In genomic region chr14:98802044-98802443, GRCh38 we compare ENCODE assay signal across 35 cellular contexts.
"Had no signal": no experiment of that assay in that cellular context is flagged by ENCODE, and none has a peak within 500 bp of the region (broad histone marks: within the 10 kb centered on the region; RNA-seq: fewer than 3 reads in every experiment).

No MANE protein-coding gene starts in this region.

- H3K4me1 ChIP-seq: ascending aorta had no signal

- H3K36me3 Mint-ChIP-seq: activated CD8-positive, alpha-beta memory T cell treated with anti-CD3 and anti-CD28 coated beads, Interleukin-2, amount 10 ng/mL, durations not matched to agents 7 days and 5 days; activated naive CD4-positive, alpha-beta T cell treated with anti-CD3 and anti-CD28 coated beads, Interleukin-2, amount 10 ng/mL, durations not matched to agents 7 days and 5 days; activated naive CD4-positive, alpha-beta T cell treated with anti-CD3 and anti-CD28 coated beads, Interleukin-2, amount 50 U/mL, for 24 hours; activated naive CD8-positive, alpha-beta T cell; activated naive CD8-positive, alpha-beta T cell treated with anti-CD3 and anti-CD28 coated beads, Interleukin-2, amount 10 ng/mL, durations not matched to agents 7 days and 5 days; brain had no signal

- H3K4me3 Mint-ChIP-seq: activated B cell treated with CpG ODN at 0.5 μM for 24 hours; activated CD4-positive, alpha-beta memory T cell treated with anti-CD3 and anti-CD28 coated beads, Interleukin-2, amount 10 ng/mL, durations not matched to agents 7 days and 5 days; activated CD4-positive, alpha-beta T cell treated with anti-CD3 and anti-CD28 coated beads, Interleukin-2, amount 10 ng/mL, durations not matched to agents 24 days and 14 days; activated CD8-positive, alpha-beta memory T cell treated with anti-CD3 and anti-CD28 coated beads, Interleukin-2, amount 10 ng/mL, durations not matched to agents 7 days and 5 days; activated CD8-positive, alpha-beta T cell treated with anti-CD3 and anti-CD28 coated beads, Interleukin-2, amount 10 ng/mL, durations not matched to agents 7 days and 5 days; activated naive CD4-positive, alpha-beta T cell treated with anti-CD3 and anti-CD28 coated beads, Interleukin-2, amount 10 ng/mL, durations not matched to agents 7 days and 5 days; activated naive CD4-positive, alpha-beta T cell treated with anti-CD3 and anti-CD28 coated beads, Interleukin-2, amount 50 U/mL, for 24 hours; activated naive CD8-positive, alpha-beta T cell; activated naive CD8-positive, alpha-beta T cell treated with anti-CD3 and anti-CD28 coated beads, Interleukin-2, amount 10 ng/mL, durations not matched to agents 7 days and 5 days; activated naive CD8-positive, alpha-beta T cell treated with anti-CD3 and anti-CD28 coated beads, Interleukin-2, amount 50 U/mL, for 24 hours; activated T-cell treated with anti-CD3 and anti-CD28 coated beads, Interleukin-2, amount 50 U/mL, for 24 hours; brain; central memory CD8-positive, alpha-beta T cell; T-helper 1 cell treated with Interleukin-12 subunit alpha and Interleukin-12 subunit beta and Interleukin-4 antibody, amounts not matched to agents 30 μg/mL and 1 μg/mL, for 36 hours; T-helper 2 cell treated with Interferon-gamma antibody and Interleukin-4, amounts not matched to agents 5 μg/mL and 100 μg/mL, for 36 hours had no signal

- DNase-seq: activated B cell treated with CpG ODN at 0.5 μM for 24 hours; activated CD4-positive, alpha-beta memory T cell treated with anti-CD3 and anti-CD28 coated beads, Interleukin-2, amount 10 ng/mL, durations not matched to agents 7 days and 5 days; activated CD4-positive, alpha-beta T cell treated with anti-CD3 and anti-CD28 coated beads for 4 hours; activated CD4-positive, alpha-beta T cell treated with anti-CD3 and anti-CD28 coated beads, Interleukin-2, amount 10 ng/mL, durations not matched to agents 24 days and 14 days; activated CD4-positive, alpha-beta T cell treated with anti-CD3 and anti-CD28 coated beads, Interleukin-2, amount 50 U/mL, for 48 hours; activated CD4-positive, CD25-positive, alpha-beta regulatory T cell treated with anti-CD3 and anti-CD28 coated beads, Interleukin-2, amount 50 U/mL, for 72 hours; activated CD8-positive, alpha-beta memory T cell treated with anti-CD3 and anti-CD28 coated beads for 24 hours; activated CD8-positive, alpha-beta memory T cell treated with anti-CD3 and anti-CD28 coated beads, Interleukin-2, amount 10 ng/mL, durations not matched to agents 7 days and 5 days; activated CD8-positive, alpha-beta memory T cell treated with anti-CD3 and anti-CD28 coated beads, Interleukin-2, amount 50 U/mL, for 48 hours; activated CD8-positive, alpha-beta T cell treated with anti-CD3 and anti-CD28 coated beads, Interleukin-2, amount 10 ng/mL, durations not matched to agents 7 days and 5 days; activated effector memory CD4-positive, alpha-beta T cell treated with Interleukin-2 at 50 U/mL for 16 hours; activated gamma-delta T cell; activated naive CD4-positive, alpha-beta T cell treated with anti-CD3 and anti-CD28 coated beads, Interleukin-2, amount 10 ng/mL, durations not matched to agents 7 days and 5 days; activated naive CD4-positive, alpha-beta T cell treated with Interleukin-2 at 50 U/mL for 16 hours; activated naive CD8-positive, alpha-beta T cell treated with anti-CD3 and anti-CD28 coated beads, Interleukin-2, amount 10 ng/mL, durations not matched to agents 7 days and 5 days; activated naive CD8-positive, alpha-beta T cell treated with anti-CD3 and anti-CD28 coated beads, Interleukin-2, amount 50 U/mL, for 24 hours; activated T-cell treated with anti-CD3 and anti-CD28 coated beads, Interleukin-2, amount 50 U/mL, for 24 hours; activated T-cell treated with anti-CD3 and anti-CD28 coated beads, Interleukin-2, amount 50 U/mL, for 48 hours; amygdala; anterior cingulate cortex; caudate nucleus; cerebellar nuclear complex; T-helper 1 cell; T-helper 2 cell; T-helper 9 cell had no signal

- H3K27me3 Mint-ChIP-seq: activated B cell treated with CpG ODN at 0.5 μM for 24 hours; activated CD4-positive, alpha-beta memory T cell treated with anti-CD3 and anti-CD28 coated beads, Interleukin-2, amount 10 ng/mL, durations not matched to agents 7 days and 5 days; activated CD8-positive, alpha-beta memory T cell treated with anti-CD3 and anti-CD28 coated beads, Interleukin-2, amount 10 ng/mL, durations not matched to agents 7 days and 5 days; activated naive CD4-positive, alpha-beta T cell treated with anti-CD3 and anti-CD28 coated beads, Interleukin-2, amount 50 U/mL, for 24 hours; activated naive CD8-positive, alpha-beta T cell; activated naive CD8-positive, alpha-beta T cell treated with anti-CD3 and anti-CD28 coated beads, Interleukin-2, amount 10 ng/mL, durations not matched to agents 7 days and 5 days; activated naive CD8-positive, alpha-beta T cell treated with anti-CD3 and anti-CD28 coated beads, Interleukin-2, amount 50 U/mL, for 24 hours; activated T-cell treated with anti-CD3 and anti-CD28 coated beads, Interleukin-2, amount 50 U/mL, for 24 hours had no signal

- H3K27me3 ChIP-seq: ascending aorta, cardiac muscle cell had no signal

- H3K36me3 ChIP-seq: ascending aorta, cardiac muscle cell had no signal

- H3K27ac Mint-ChIP-seq: activated B cell treated with CpG ODN at 0.5 μM for 24 hours; activated CD4-positive, alpha-beta memory T cell treated with anti-CD3 and anti-CD28 coated beads, Interleukin-2, amount 10 ng/mL, durations not matched to agents 7 days and 5 days; activated CD4-positive, alpha-beta T cell treated with anti-CD3 and anti-CD28 coated beads, Interleukin-2, amount 10 ng/mL, durations not matched to agents 24 days and 14 days; activated CD8-positive, alpha-beta memory T cell treated with anti-CD3 and anti-CD28 coated beads, Interleukin-2, amount 10 ng/mL, durations not matched to agents 7 days and 5 days; activated CD8-positive, alpha-beta T cell treated with anti-CD3 and anti-CD28 coated beads, Interleukin-2, amount 10 ng/mL, durations not matched to agents 7 days and 5 days; activated naive CD4-positive, alpha-beta T cell treated with anti-CD3 and anti-CD28 coated beads, Interleukin-2, amount 10 ng/mL, durations not matched to agents 7 days and 5 days; activated naive CD4-positive, alpha-beta T cell treated with anti-CD3 and anti-CD28 coated beads, Interleukin-2, amount 50 U/mL, for 24 hours; activated naive CD8-positive, alpha-beta T cell; activated naive CD8-positive, alpha-beta T cell treated with anti-CD3 and anti-CD28 coated beads, Interleukin-2, amount 10 ng/mL, durations not matched to agents 7 days and 5 days; activated naive CD8-positive, alpha-beta T cell treated with anti-CD3 and anti-CD28 coated beads, Interleukin-2, amount 50 U/mL, for 24 hours; activated T-cell treated with anti-CD3 and anti-CD28 coated beads, Interleukin-2, amount 50 U/mL, for 24 hours; activated T-helper 2 cell treated with anti-CD3 and anti-CD28 coated beads, Interferon-gamma antibody, Interleukin-2, Interleukin-4, amounts not matched to agents 10 μg/mL and 5 μg/mL and 100 μg/mL, durations not matched to agents 14 hours and 24 hours and 36 hours; brain; T-helper 1 cell treated with Interleukin-12 subunit alpha and Interleukin-12 subunit beta and Interleukin-4 antibody, amounts not matched to agents 30 μg/mL and 1 μg/mL, for 36 hours; T-helper 2 cell treated with Interferon-gamma antibody and Interleukin-4, amounts not matched to agents 5 μg/mL and 100 μg/mL, for 36 hours had no signal

- H3K27ac ChIP-seq: ascending aorta, cardiac muscle cell, VCaP had no signal

- H3K9me3 Mint-ChIP-seq: activated naive CD4-positive, alpha-beta T cell treated with anti-CD3 and anti-CD28 coated beads, Interleukin-2, amount 50 U/mL, for 24 hours; activated naive CD8-positive, alpha-beta T cell treated with anti-CD3 and anti-CD28 coated beads, Interleukin-2, amount 10 ng/mL, durations not matched to agents 7 days and 5 days; activated naive CD8-positive, alpha-beta T cell treated with anti-CD3 and anti-CD28 coated beads, Interleukin-2, amount 50 U/mL, for 24 hours; activated T-cell treated with anti-CD3 and anti-CD28 coated beads, Interleukin-2, amount 50 U/mL, for 24 hours; activated T-helper 2 cell treated with anti-CD3 and anti-CD28 coated beads, Interferon-gamma antibody, Interleukin-2, Interleukin-4, amounts not matched to agents 10 μg/mL and 5 μg/mL and 100 μg/mL, durations not matched to agents 14 hours and 24 hours and 36 hours; central memory CD8-positive, alpha-beta T cell; T-helper 2 cell treated with Interferon-gamma antibody and Interleukin-4, amounts not matched to agents 5 μg/mL and 100 μg/mL, for 36 hours had no signal

- ATAC-seq: activated CD8-positive, alpha-beta memory T cell treated with anti-CD3 and anti-CD28 coated beads, Interleukin-2, amount 10 ng/mL, durations not matched to agents 7 days and 5 days; activated CD8-positive, alpha-beta T cell treated with anti-CD3 and anti-CD28 coated beads, Interleukin-2, amount 10 ng/mL, durations not matched to agents 7 days and 5 days; activated naive CD8-positive, alpha-beta T cell treated with anti-CD3 and anti-CD28 coated beads, Interleukin-2, amount 50 U/mL, for 24 hours had no signal

- H3K4me3 ChIP-seq: ascending aorta, cardiac muscle cell had no signal

- H3K9me3 ChIP-seq: ascending aorta had no signal

- H3K4me1 Mint-ChIP-seq: activated B cell treated with CpG ODN at 0.5 μM for 24 hours; activated CD4-positive, alpha-beta memory T cell treated with anti-CD3 and anti-CD28 coated beads, Interleukin-2, amount 10 ng/mL, durations not matched to agents 7 days and 5 days; activated CD4-positive, alpha-beta T cell treated with anti-CD3 and anti-CD28 coated beads, Interleukin-2, amount 10 ng/mL, durations not matched to agents 24 days and 14 days; activated CD8-positive, alpha-beta memory T cell treated with anti-CD3 and anti-CD28 coated beads, Interleukin-2, amount 10 ng/mL, durations not matched to agents 7 days and 5 days; activated naive CD4-positive, alpha-beta T cell treated with anti-CD3 and anti-CD28 coated beads, Interleukin-2, amount 10 ng/mL, durations not matched to agents 7 days and 5 days; activated naive CD4-positive, alpha-beta T cell treated with anti-CD3 and anti-CD28 coated beads, Interleukin-2, amount 50 U/mL, for 24 hours; activated naive CD8-positive, alpha-beta T cell treated with anti-CD3 and anti-CD28 coated beads, Interleukin-2, amount 10 ng/mL, durations not matched to agents 7 days and 5 days; activated naive CD8-positive, alpha-beta T cell treated with anti-CD3 and anti-CD28 coated beads, Interleukin-2, amount 50 U/mL, for 24 hours; brain; central memory CD8-positive, alpha-beta T cell had no signal
